8 cellular contexts compared by ENCODE assay signal in the genomic region with DNA sequence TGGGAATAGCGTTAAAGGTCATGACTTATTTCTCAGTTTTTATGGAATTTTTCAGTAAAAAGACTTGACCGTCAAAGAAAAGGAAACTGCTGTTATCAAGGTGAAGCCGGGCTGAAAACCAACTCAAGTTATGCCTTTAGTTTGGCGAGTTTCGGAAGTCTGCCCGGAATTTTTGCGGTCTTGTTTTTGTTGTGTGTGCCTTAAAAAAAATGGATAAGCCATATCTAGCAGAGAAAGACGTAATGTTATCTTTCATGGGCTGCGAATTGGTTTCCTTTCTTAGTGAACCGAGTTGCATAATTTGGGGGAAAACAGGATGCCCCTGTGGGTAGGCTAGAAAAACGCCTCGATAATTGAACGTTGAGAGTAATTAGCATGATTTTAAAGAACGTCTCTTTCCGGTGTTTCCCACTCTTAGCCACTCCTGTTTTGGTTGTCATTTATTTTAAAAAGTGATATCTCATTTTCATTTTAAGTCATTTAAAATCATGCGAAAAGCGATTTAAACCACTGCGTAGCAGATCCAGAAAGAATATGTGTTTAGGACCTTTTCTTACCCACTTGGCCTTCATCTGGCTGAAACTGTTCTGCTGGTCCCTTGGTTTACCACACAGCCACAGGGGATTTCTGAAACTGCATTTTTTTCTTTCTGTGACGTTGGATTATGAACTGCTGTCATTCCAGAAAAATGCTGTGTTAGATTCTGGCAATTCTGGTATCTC. TPM values are rescaled to one million over a fixed set of nuclear protein-coding genes. Genes with fewer than 3 reads are reported as not detected.
DNase-seq lines count a peak whose midpoint lies in the region; ATAC-seq and TF ChIP-seq lines count a peak whose summit lies in the region.

No MANE protein-coding gene starts in this region.

- H3K79me2 ChIP-seq in OCI-LY3 (ENCODE audit: low read length) = peaks cover 98% of the 10 kb centered on the region
- peaks cover 52% of the 10 kb centered on the region for H3K79me2 ChIP-seq in hepatocyte

- H3K27me3 ChIP-seq in H7 (ENCODE audit: control insufficient read depth, insufficient read depth, low read length) (no peaks in the 10 kb centered on the region), OCI-LY3 (ENCODE audit: low read depth, low read length) (no peaks in the 10 kb centered on the region), hepatocyte (no peaks in the 10 kb centered on the region), spleen (replicated peaks in 1 of 7) (no peaks in the 10 kb centered on the region)

- TF ChIP-seq CTCF in OCI-LY3 (IDR thresholded peaks at IDR 0.05; ENCODE audit: low read depth, low read length) (no peak), hepatocyte (IDR thresholded peaks at IDR 0.05; ENCODE audit: poor library complexity) (no peak), spleen (IDR thresholded peaks at IDR 0.05 in 8 of 11, conservative IDR thresholded peaks at IDR 0.05 in 3 of 11) (peak in 3 of 11 experiments; percentile 5 to 22 (median 17))

- H3K9ac ChIP-seq in ES-I3 (ENCODE audit: low read depth, low read length) = peak overlapping the region; percentile 75
- peak overlapping the region; percentile 98 for H3K9ac ChIP-seq in OCI-LY3 (ENCODE audit: low read length)

- intact Hi-C loops in spleen (cut with DNase I; ENCODE audit: low total_unique reads) = no loop called here

- TF ChIP-seq POLR2A in spleen (IDR thresholded peaks at IDR 0.05) = peak in 2 of 3 donors; percentile 23 to 34

- no peaks in the 10 kb centered on the region for H3K9me2 ChIP-seq in hepatocyte (replicated peaks; ENCODE audit: insufficient read depth)

- peaks cover 56% of the 10 kb centered on the region for H3K4me1 Mint-ChIP-seq in activated naive CD4-positive, alpha-beta T cell treated with anti-CD3 and anti-CD28 coated beads, Interleukin-2, amount 10 ng/mL, durations not matched to agents 7 days and 5 days

- H3K4me1 ChIP-seq in ES-I3 (ENCODE audit: insufficient read depth, low read length) (peaks cover 13% of the 10 kb centered on the region; the same call in 1 of the 2 replicates), OCI-LY3 (ENCODE audit: low read length) (peaks cover 62% of the 10 kb centered on the region), hepatocyte (ENCODE audit: insufficient read depth) (peaks cover 22% of the 10 kb centered on the region), spleen (peaks cover 18 to 74% (median 50%) of the 10 kb centered on the region in 6 donors)

- peak overlapping the region; percentile 88 for H3K27ac ChIP-seq in OCI-LY3 (ENCODE audit: low read length)
- peak overlapping the region; percentile 99 for H3K27ac ChIP-seq in hepatocyte
- peak overlapping the region; percentile 98 to 100 (median 100) for H3K27ac ChIP-seq in spleen

- H3K9me3 Mint-ChIP-seq in activated naive CD4-positive, alpha-beta T cell treated with anti-CD3 and anti-CD28 coated beads, Interleukin-2, amount 10 ng/mL, durations not matched to agents 7 days and 5 days = no peaks in the 10 kb centered on the region

- H3K4me3 ChIP-seq in H7 (ENCODE audit: insufficient read depth, low read depth, low read length) (peak overlapping the region; percentile 87), OCI-LY3 (ENCODE audit: low read length) (peak overlapping the region; percentile 95), hepatocyte (peak overlapping the region; percentile 51), spleen (peak overlapping the region; percentile 68 to 87 (median 76))

- H4K20me1 ChIP-seq in OCI-LY3 (ENCODE audit: insufficient read depth, low read length) = peaks cover 71% of the 10 kb centered on the region
- H4K20me1 ChIP-seq in hepatocyte (ENCODE audit: insufficient read depth, poor library complexity, severe bottlenecking) = peaks cover 49% of the 10 kb centered on the region

- H3K9me3 ChIP-seq in ES-I3 (ENCODE audit: control insufficient read depth, insufficient read depth, low read length) = no peaks in the 10 kb centered on the region
- H3K9me3 ChIP-seq in OCI-LY3 (ENCODE audit: insufficient read depth, low read length) = no peaks in the 10 kb centered on the region
- H3K9me3 ChIP-seq in hepatocyte (ENCODE audit: low read depth) = no peaks in the 10 kb centered on the region
- no peaks in the 10 kb centered on the region for H3K9me3 ChIP-seq in spleen

- no peak for ATAC-seq in GM19324 (IDR thresholded peaks at IDR 0.05; ENCODE audit: low FRiP score, unreplicated experiment)

- H2AFZ ChIP-seq in OCI-LY3 (ENCODE audit: low read depth, low read length) (no peak overlapping the region), hepatocyte (no peak overlapping the region)

- 3% methylated on average over 19 of the region's 19 CpGs for WGBS in hepatocyte (ENCODE audit: low lambda C conversion rate, missing lambda C conversion rate)
- 0 to 1% (median 0%) methylated on average over 19 of the region's 19 CpGs for WGBS in spleen, 5 donors

- DNase-seq in H7 = no peak
- DNase-seq in activated naive CD4-positive, alpha-beta T cell treated with anti-CD3 and anti-CD28 coated beads, Interleukin-2, amount 10 ng/mL, durations not matched to agents 7 days and 5 days = peak; percentile 68
- no peak for DNase-seq in hepatocyte (ENCODE audit: low spot score)
- no peak for DNase-seq in spleen
- no peak for DNase-seq in NCI-H2227 treated with DMSO at 0.1 percent for 48 hours (lab: John Stamatoyannopoulos, UW)

- peak overlapping the region; percentile 86 for H3K4me3 Mint-ChIP-seq in activated naive CD4-positive, alpha-beta T cell treated with anti-CD3 and anti-CD28 coated beads, Interleukin-2, amount 10 ng/mL, durations not matched to agents 7 days and 5 days

- H3K27ac Mint-ChIP-seq in activated naive CD4-positive, alpha-beta T cell treated with anti-CD3 and anti-CD28 coated beads, Interleukin-2, amount 10 ng/mL, durations not matched to agents 7 days and 5 days = peak overlapping the region; percentile 97

- H3K27me3 Mint-ChIP-seq in activated naive CD4-positive, alpha-beta T cell treated with anti-CD3 and anti-CD28 coated beads, Interleukin-2, amount 10 ng/mL, durations not matched to agents 7 days and 5 days = no peaks in the 10 kb centered on the region

- H3K36me3 Mint-ChIP-seq in activated naive CD4-positive, alpha-beta T cell treated with anti-CD3 and anti-CD28 coated beads, Interleukin-2, amount 10 ng/mL, durations not matched to agents 7 days and 5 days = peaks cover 59% of the 10 kb centered on the region

- CTCF ChIA-PET in activated naive CD4-positive, alpha-beta T cell treated with anti-CD3 and anti-CD28 coated beads, Interleukin-2, amount 10 ng/mL, durations not matched to agents 7 days and 5 days (lab: Charles Lee) = interaction anchor here (1.0 to 1.7 kb wide), 8 partner anchors 22 to 378 kb away, joined by 3 to 12 read pairs (median 4); no protein-coding TSS in a partner anchor

- H3K36me3 ChIP-seq in ES-I3 (ENCODE audit: insufficient read depth, low read length) (peaks cover 22% of the 10 kb centered on the region), H7 (replicated peaks; ENCODE audit: control insufficient read depth, insufficient read depth, low read length) (peaks cover 23% of the 10 kb centered on the region), OCI-LY3 (replicated peaks; ENCODE audit: low read depth, low read length) (peaks cover 71% of the 10 kb centered on the region), hepatocyte (replicated peaks; ENCODE audit: insufficient read depth, low read depth) (peaks cover 9% of the 10 kb centered on the region), spleen (peaks cover 7 to 39% (median 35%) of the 10 kb centered on the region in 6 donors)

- H3K4me2 ChIP-seq in OCI-LY3 (ENCODE audit: low read length) (peak overlapping the region; percentile 79), hepatocyte (peak overlapping the region; percentile 74)

RNA-seq across cellular contexts. Expression of a gene that starts 1.2 kb away (rescaled TPM):
- 3.2 and 3.5 TPM in 2 replicates for total RNA-seq in H7 (2014; rRNA removed; shearing (Covaris generic))
- total RNA-seq in hepatocyte = 164 and 182 TPM in 2 replicates
- 160 and 192 TPM in 2 replicates for polyA plus RNA-seq in hepatocyte
- total RNA-seq in spleen = 100 to 1,000 TPM in 3 of 7 donors, 10 to 100 TPM in 4; 59.4 to 220 (median 96.4) TPM
- polyA plus RNA-seq in spleen = 10 to 100 TPM; 11.6 to 12.1 (median 11.7) TPM

Comparison
In these comparisons a context has a peak if more than half of its experiments do, and no peak if none do; other contexts are left out.
1. RNA of a gene that starts 1.2 kb away (total RNA-seq): 164 to 182 TPM in hepatocyte and 59.4 to 220 TPM in spleen; 3.2 to 3.5 TPM in H7; every median in the first group is over 10 times any median in the second.
2. Peak in every context shown above with its lines, with median percentiles within 50 percentile points of each other: H3K4me3 ChIP-seq and H3K27ac ChIP-seq.